1 cellular context compared by ENCODE assay signal in the genomic region with DNA sequence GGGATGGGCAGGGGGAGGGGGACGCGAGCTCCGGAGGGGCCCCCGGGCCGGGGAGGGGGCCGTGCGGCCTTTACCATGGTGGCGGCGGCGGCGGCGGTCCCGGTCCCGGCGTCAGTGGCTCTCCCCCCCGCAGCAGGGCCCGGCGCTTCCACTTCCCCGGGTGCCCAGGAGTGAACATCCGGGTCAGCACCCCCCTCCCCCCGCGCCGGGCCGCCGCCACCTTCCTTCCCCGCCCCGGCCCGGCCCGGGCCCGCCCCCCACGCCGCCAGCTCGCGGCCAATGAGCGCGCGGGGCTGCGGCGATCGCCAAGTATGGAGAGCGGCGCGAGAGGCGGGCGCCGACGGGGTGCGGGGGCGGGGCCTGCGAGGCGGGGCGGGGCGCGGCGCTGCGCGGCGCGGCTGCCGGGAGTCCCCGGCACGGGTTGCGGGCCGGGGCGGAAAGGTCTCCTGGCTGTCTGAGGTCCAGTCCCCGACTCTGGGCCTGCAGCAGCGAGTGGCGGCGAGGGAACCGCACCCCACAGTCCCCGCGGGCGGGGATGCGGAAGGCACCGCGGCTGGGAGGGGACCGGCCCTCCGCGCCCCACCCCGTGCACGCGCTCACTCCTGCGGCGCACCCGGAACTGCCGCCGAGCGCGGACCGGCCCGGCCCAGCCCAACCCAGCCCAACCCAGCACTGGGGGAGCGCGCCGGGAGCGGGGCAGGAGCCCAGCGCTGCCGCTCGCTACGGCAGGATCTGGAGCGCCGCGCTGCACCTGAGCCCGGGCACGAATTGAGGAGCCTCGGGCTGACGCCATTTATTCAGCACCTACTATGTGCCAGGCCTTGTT.
TF ChIP-seq lines count a peak whose summit lies in the region.

A gene (minus strand): TSS at position 178 of the 826 bp plus-strand sequence. CDS start 101 bp downstream, at position 77.

TF ChIP-seq in HepG2, 621 proteins besides CTCF, POLR2A, EP300 and RAD21 (continued from another document and continues in another):
- TF ChIP-seq, protein P1, sequence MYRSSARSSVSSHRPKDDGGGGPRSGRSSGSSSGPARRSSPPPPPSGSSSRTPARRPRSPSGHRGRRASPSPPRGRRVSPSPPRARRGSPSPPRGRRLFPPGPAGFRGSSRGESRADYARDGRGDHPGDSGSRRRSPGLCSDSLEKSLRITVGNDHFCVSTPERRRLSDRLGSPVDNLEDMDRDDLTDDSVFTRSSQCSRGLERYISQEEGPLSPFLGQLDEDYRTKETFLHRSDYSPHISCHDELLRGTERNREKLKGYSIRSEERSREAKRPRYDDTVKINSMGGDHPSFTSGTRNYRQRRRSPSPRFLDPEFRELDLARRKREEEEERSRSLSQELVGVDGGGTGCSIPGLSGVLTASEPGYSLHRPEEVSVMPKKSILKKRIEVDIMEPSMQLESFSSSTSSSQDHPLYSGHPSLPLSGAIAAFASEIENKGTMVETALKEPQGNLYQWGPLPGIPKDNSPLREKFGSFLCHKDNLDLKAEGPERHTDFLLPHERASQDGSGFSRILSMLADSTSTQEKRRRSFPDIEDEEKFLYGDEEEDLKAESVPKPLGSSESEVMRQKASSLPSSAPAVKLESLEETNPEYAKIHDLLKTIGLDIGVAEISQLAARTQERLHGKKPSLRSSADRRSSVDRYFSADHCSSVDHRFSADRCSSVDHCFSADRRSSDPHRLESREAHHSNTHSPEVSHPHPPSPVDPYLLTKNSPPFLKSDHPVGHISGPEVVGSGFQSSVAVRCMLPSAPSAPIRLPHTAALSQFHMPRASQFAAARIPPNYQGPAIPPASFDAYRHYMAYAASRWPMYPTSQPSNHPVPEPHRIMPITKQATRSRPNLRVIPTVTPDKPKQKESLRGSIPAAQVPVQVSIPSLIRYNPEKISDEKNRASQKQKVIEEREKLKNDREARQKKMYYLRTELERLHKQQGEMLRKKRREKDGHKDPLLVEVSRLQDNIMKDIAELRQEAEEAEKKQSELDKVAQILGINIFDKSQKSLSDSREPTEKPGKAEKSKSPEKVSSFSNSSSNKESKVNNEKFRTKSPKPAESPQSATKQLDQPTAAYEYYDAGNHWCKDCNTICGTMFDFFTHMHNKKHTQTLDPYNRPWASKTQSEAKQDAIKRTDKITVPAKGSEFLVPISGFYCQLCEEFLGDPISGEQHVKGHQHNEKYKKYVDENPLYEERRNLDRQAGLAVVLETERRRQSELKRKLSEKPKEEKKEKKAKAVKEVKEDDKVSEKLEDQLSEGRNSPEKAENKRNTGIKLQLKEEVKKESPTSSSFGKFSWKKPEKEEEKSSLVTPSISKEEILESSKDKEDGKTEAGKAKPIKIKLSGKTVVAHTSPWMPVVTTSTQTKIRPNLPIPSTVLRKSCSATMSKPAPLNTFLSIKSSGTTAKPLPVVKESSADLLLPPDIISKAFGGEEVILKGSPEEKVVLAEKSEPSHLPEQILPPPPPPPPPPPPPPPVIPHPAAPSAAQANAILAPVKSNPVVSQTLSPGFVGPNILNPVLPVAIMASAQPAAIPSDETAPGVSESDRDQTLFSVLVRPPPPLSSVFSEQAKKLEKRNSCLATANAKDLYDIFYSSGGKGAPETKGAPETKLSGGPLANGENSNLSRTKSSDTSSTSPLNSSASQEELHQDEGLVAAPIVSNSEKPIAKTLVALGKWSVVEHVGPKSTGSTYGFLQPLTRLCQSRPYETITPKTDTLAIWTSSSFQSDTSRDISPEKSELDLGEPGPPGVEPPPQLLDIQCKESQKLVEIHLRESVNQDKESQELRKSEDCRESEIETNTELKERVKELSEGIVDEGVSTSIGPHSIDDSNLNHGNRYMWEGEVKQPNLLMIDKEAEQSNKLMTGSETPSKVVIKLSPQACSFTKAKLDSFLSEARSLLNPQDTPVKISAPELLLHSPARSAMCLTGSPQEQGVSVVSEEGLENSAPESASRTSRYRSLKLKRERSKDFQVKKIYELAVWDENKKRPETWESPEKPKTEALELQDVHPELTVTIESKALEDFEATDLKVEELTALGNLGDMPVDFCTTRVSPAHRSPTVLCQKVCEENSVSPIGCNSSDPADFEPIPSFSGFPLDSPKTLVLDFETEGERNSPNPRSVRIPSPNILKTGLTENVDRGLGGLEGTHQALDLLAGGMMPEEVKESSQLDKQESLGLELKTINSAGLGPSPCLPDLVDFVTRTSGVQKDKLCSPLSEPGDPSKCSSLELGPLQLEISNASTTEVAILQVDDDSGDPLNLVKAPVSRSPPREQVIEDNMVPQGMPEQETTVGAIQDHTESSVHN (CRISPR knock-in tag; IDR thresholded peaks at IDR 0.05) = no peak
- TF ChIP-seq, protein P2, sequence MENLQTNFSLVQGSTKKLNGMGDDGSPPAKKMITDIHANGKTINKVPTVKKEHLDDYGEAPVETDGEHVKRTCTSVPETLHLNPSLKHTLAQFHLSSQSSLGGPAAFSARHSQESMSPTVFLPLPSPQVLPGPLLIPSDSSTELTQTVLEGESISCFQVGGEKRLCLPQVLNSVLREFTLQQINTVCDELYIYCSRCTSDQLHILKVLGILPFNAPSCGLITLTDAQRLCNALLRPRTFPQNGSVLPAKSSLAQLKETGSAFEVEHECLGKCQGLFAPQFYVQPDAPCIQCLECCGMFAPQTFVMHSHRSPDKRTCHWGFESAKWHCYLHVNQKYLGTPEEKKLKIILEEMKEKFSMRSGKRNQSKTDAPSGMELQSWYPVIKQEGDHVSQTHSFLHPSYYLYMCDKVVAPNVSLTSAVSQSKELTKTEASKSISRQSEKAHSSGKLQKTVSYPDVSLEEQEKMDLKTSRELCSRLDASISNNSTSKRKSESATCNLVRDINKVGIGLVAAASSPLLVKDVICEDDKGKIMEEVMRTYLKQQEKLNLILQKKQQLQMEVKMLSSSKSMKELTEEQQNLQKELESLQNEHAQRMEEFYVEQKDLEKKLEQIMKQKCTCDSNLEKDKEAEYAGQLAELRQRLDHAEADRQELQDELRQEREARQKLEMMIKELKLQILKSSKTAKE (CRISPR knock-in tag; IDR thresholded peaks at IDR 0.05; ENCODE audit: borderline replicate concordance) = no peak
- TF ChIP-seq, protein P3, sequence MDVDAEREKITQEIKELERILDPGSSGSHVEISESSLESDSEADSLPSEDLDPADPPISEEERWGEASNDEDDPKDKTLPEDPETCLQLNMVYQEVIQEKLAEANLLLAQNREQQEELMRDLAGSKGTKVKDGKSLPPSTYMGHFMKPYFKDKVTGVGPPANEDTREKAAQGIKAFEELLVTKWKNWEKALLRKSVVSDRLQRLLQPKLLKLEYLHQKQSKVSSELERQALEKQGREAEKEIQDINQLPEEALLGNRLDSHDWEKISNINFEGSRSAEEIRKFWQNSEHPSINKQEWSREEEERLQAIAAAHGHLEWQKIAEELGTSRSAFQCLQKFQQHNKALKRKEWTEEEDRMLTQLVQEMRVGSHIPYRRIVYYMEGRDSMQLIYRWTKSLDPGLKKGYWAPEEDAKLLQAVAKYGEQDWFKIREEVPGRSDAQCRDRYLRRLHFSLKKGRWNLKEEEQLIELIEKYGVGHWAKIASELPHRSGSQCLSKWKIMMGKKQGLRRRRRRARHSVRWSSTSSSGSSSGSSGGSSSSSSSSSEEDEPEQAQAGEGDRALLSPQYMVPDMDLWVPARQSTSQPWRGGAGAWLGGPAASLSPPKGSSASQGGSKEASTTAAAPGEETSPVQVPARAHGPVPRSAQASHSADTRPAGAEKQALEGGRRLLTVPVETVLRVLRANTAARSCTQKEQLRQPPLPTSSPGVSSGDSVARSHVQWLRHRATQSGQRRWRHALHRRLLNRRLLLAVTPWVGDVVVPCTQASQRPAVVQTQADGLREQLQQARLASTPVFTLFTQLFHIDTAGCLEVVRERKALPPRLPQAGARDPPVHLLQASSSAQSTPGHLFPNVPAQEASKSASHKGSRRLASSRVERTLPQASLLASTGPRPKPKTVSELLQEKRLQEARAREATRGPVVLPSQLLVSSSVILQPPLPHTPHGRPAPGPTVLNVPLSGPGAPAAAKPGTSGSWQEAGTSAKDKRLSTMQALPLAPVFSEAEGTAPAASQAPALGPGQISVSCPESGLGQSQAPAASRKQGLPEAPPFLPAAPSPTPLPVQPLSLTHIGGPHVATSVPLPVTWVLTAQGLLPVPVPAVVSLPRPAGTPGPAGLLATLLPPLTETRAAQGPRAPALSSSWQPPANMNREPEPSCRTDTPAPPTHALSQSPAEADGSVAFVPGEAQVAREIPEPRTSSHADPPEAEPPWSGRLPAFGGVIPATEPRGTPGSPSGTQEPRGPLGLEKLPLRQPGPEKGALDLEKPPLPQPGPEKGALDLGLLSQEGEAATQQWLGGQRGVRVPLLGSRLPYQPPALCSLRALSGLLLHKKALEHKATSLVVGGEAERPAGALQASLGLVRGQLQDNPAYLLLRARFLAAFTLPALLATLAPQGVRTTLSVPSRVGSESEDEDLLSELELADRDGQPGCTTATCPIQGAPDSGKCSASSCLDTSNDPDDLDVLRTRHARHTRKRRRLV (CRISPR knock-in tag; IDR thresholded peaks at IDR 0.05) = no peak
- TF ChIP-seq ZNF563 (CRISPR knock-in tag; IDR thresholded peaks at IDR 0.05) (peak; percentile 46; the same call in 1 of the 2 replicates), ZNF274 (CRISPR knock-in tag; IDR thresholded peaks at IDR 0.05) (no peak), ZNF138 (CRISPR knock-in tag; IDR thresholded peaks at IDR 0.05; ENCODE audit: low read depth) (no peak), LCORL (IDR thresholded peaks at IDR 0.05) (no peak), LCORL (CRISPR knock-in tag; IDR thresholded peaks at IDR 0.05) (peak; percentile 56; the same call in 1 of the 2 replicates), MTF1 (CRISPR knock-in tag; IDR thresholded peaks at IDR 0.05) (no peak), ZNF841 (CRISPR knock-in tag; IDR thresholded peaks at IDR 0.05; ENCODE audit: borderline replicate concordance) (no peak), ZNF33B (CRISPR knock-in tag; IDR thresholded peaks at IDR 0.05) (no peak), SNAPC2 (CRISPR knock-in tag; IDR thresholded peaks at IDR 0.05) (no peak), ZNF343 (CRISPR knock-in tag; IDR thresholded peaks at IDR 0.05) (no peak), NKX3-1 (CRISPR knock-in tag; IDR thresholded peaks at IDR 0.05) (no peak; the same call in 1 of the 2 replicates), CBX1 (IDR thresholded peaks at IDR 0.05; ENCODE audit: low read depth) (no peak), ZBTB20 (CRISPR knock-in tag; IDR thresholded peaks at IDR 0.05; ENCODE audit: borderline replicate concordance, low read depth) (no peak), ZNF333 (CRISPR knock-in tag; IDR thresholded peaks at IDR 0.05; ENCODE audit: borderline replicate concordance) (no peak), ZNF746 (CRISPR knock-in tag; IDR thresholded peaks at IDR 0.05) (no peak), ZMYM3 (CRISPR knock-in tag; IDR thresholded peaks at IDR 0.05) (no peak), GATA4 (IDR thresholded peaks at IDR 0.05; ENCODE audit: borderline replicate concordance, low read depth) (no peak), ZNF3 (CRISPR knock-in tag; IDR thresholded peaks at IDR 0.05) (no peak), YEATS2 (CRISPR knock-in tag; IDR thresholded peaks at IDR 0.05; ENCODE audit: borderline replicate concordance) (no peak), HNRNPH1 (optimal IDR thresholded peaks at IDR 0.05; ENCODE audit: low read depth, low read length) (no peak), SP2 (CRISPR knock-in tag; IDR thresholded peaks at IDR 0.05) (0 out of 2 replicates have a peak, but pooled peaks have one; percentile 36), ZKSCAN1 (IDR thresholded peaks at IDR 0.05; ENCODE audit: low read length) (peak; percentile 98)
- TF ChIP-seq, protein P4, sequence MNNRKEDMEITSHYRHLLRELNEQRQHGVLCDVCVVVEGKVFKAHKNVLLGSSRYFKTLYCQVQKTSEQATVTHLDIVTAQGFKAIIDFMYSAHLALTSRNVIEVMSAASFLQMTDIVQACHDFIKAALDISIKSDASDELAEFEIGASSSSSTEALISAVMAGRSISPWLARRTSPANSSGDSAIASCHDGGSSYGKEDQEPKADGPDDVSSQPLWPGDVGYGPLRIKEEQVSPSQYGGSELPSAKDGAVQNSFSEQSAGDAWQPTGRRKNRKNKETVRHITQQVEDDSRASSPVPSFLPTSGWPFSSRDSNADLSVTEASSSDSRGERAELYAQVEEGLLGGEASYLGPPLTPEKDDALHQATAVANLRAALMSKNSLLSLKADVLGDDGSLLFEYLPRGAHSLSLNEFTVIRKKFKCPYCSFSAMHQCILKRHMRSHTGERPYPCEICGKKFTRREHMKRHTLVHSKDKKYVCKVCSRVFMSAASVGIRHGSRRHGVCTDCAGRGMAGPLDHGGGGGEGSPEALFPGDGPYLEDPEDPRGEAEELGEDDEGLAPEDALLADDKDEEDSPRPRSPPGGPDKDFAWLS (CRISPR knock-in tag; IDR thresholded peaks at IDR 0.05; ENCODE audit: borderline replicate concordance) = no peak
- TF ChIP-seq, protein P5, sequence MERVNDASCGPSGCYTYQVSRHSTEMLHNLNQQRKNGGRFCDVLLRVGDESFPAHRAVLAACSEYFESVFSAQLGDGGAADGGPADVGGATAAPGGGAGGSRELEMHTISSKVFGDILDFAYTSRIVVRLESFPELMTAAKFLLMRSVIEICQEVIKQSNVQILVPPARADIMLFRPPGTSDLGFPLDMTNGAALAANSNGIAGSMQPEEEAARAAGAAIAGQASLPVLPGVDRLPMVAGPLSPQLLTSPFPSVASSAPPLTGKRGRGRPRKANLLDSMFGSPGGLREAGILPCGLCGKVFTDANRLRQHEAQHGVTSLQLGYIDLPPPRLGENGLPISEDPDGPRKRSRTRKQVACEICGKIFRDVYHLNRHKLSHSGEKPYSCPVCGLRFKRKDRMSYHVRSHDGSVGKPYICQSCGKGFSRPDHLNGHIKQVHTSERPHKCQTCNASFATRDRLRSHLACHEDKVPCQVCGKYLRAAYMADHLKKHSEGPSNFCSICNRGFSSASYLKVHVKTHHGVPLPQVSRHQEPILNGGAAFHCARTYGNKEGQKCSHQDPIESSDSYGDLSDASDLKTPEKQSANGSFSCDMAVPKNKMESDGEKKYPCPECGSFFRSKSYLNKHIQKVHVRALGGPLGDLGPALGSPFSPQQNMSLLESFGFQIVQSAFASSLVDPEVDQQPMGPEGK (CRISPR knock-in tag; IDR thresholded peaks at IDR 0.05) = peak; percentile 79
- TF ChIP-seq, protein P6, sequence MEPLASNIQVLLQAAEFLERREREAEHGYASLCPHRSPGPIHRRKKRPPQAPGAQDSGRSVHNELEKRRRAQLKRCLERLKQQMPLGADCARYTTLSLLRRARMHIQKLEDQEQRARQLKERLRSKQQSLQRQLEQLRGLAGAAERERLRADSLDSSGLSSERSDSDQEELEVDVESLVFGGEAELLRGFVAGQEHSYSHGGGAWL (CRISPR knock-in tag; IDR thresholded peaks at IDR 0.05) = peak; percentile 69; the same call in 1 of the 2 replicates
- TF ChIP-seq, protein P7, sequence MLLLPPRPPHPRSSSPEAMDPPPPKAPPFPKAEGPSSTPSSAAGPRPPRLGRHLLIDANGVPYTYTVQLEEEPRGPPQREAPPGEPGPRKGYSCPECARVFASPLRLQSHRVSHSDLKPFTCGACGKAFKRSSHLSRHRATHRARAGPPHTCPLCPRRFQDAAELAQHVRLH (CRISPR knock-in tag; IDR thresholded peaks at IDR 0.05; ENCODE audit: borderline replicate concordance, low read depth) = 0 out of 2 replicates have a peak, but pooled peaks have one; percentile 24
- TF ChIP-seq, protein P8, sequence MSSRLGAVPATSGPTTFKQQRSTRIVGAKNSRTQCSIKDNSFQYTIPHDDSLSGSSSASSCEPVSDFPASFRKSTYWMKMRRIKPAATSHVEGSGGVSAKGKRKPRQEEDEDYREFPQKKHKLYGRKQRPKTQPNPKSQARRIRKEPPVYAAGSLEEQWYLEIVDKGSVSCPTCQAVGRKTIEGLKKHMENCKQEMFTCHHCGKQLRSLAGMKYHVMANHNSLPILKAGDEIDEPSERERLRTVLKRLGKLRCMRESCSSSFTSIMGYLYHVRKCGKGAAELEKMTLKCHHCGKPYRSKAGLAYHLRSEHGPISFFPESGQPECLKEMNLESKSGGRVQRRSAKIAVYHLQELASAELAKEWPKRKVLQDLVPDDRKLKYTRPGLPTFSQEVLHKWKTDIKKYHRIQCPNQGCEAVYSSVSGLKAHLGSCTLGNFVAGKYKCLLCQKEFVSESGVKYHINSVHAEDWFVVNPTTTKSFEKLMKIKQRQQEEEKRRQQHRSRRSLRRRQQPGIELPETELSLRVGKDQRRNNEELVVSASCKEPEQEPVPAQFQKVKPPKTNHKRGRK (CRISPR knock-in tag; IDR thresholded peaks at IDR 0.05) = no peak
